In the genomic region with DNA sequence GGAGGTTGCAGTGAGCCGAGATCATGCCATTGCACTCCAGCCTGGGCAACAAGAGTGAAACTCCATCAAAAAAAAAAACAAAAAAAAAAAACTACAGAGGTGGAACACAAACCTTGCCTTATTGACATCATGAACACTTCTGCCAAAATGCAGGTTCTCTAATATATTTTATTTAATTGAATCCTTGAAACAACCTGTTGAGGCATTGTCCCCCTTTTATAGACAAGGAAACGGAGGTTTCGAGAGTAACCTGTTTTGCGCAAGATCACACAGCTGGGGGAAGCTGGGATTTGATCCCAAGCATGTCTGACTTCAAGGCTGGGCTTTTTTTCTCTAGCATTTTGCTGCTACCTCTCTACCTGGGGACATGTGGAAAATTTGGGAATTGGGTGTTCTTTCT, we compare ENCODE assay signal across 1 cellular context.
TF ChIP-seq lines count a peak whose summit lies in the region.

No MANE protein-coding gene starts in this region.

TF ChIP-seq in GM12878, 131 proteins besides CTCF, POLR2A, EP300 and RAD21:
- TF ChIP-seq JUND (IDR thresholded peaks at IDR 0.05; ENCODE audit: low read depth, low read length) (no peak), CREB1 (IDR thresholded peaks at IDR 0.05; ENCODE audit: low read depth) (no peak)
- TF ChIP-seq, protein P1, sequence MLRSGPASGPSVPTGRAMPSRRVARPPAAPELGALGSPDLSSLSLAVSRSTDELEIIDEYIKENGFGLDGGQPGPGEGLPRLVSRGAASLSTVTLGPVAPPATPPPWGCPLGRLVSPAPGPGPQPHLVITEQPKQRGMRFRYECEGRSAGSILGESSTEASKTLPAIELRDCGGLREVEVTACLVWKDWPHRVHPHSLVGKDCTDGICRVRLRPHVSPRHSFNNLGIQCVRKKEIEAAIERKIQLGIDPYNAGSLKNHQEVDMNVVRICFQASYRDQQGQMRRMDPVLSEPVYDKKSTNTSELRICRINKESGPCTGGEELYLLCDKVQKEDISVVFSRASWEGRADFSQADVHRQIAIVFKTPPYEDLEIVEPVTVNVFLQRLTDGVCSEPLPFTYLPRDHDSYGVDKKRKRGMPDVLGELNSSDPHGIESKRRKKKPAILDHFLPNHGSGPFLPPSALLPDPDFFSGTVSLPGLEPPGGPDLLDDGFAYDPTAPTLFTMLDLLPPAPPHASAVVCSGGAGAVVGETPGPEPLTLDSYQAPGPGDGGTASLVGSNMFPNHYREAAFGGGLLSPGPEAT (IDR thresholded peaks at IDR 0.05; ENCODE audit: low read depth), result no peak
